ENCODE assay signal across 12 cellular contexts in genomic region chr19:2942928-2943640, GRCh38. TPM values are rescaled to one million over a fixed set of nuclear protein-coding genes. Genes with fewer than 3 reads are reported as not detected.
DNase-seq lines count a peak whose midpoint lies in the region; ATAC-seq and TF ChIP-seq lines count a peak whose summit lies in the region.
"Had no signal": no experiment of that assay in that cellular context is flagged by ENCODE, and none has a peak within 500 bp of the region (broad histone marks: within the 10 kb centered on the region; RNA-seq: fewer than 3 reads in every experiment).

No MANE protein-coding gene starts in this region.

- TF ChIP-seq POLR2A in NB4 (IDR thresholded peaks at IDR 0.05; ENCODE audit: extremely low read depth, insufficient read length), result no peak

- no peaks in the 10 kb centered on the region for H3K27me3 Mint-ChIP-seq in activated T-cell treated with anti-CD3 and anti-CD28 coated beads, Interleukin-2, amount 50 U/mL, for 72 hours (ENCODE audit: low read depth)
- H3K27me3 Mint-ChIP-seq in central memory CD8-positive, alpha-beta T cell, result no peaks in the 10 kb centered on the region

- ATAC-seq in activated T-cell treated with anti-CD3 and anti-CD28 coated beads, Interleukin-2, amount 50 U/mL, for 72 hours (replicated peaks in 1 of 2), result no peak
- ATAC-seq in central memory CD8-positive, alpha-beta T cell (replicated peaks; ENCODE audit: extremely low read depth, poor library complexity, severe bottlenecking), result no peak
- no peak for ATAC-seq in stimulated activated effector memory CD8-positive, alpha-beta T cell treated with anti-CD3 and anti-CD28 coated beads, Interleukin-12 subunit alpha, Interleukin-12 subunit beta, amount 100 ng/mL, for 72 hours
- ATAC-seq: K562 had no signal

- TF ChIP-seq CTCF in NB4 (IDR thresholded peaks at IDR 0.05; ENCODE audit: low read depth, low read length), result no peak

- peaks cover 40% of the 10 kb centered on the region for H3K4me1 Mint-ChIP-seq in activated T-cell treated with anti-CD3 and anti-CD28 coated beads, Interleukin-2, amount 50 U/mL, for 72 hours (ENCODE audit: low read depth)
- peaks cover 25% of the 10 kb centered on the region for H3K4me1 Mint-ChIP-seq in central memory CD8-positive, alpha-beta T cell
- H3K4me1 Mint-ChIP-seq in stimulated activated effector memory CD8-positive, alpha-beta T cell treated with anti-CD3 and anti-CD28 coated beads, Interleukin-12 subunit alpha, Interleukin-12 subunit beta, amount 100 ng/mL, for 72 hours, result peaks cover 25% of the 10 kb centered on the region

- no peaks in the 10 kb centered on the region for H3K9me3 Mint-ChIP-seq in activated T-cell treated with anti-CD3 and anti-CD28 coated beads, Interleukin-2, amount 50 U/mL, for 72 hours
- no peaks in the 10 kb centered on the region for H3K9me3 Mint-ChIP-seq in central memory CD8-positive, alpha-beta T cell
- no peaks in the 10 kb centered on the region for H3K9me3 Mint-ChIP-seq in stimulated activated effector memory CD8-positive, alpha-beta T cell treated with anti-CD3 and anti-CD28 coated beads, Interleukin-12 subunit alpha, Interleukin-12 subunit beta, amount 100 ng/mL, for 72 hours

- DNase-seq in activated T-cell treated with anti-CD3 and anti-CD28 coated beads, Interleukin-2, amount 50 U/mL, for 72 hours, result no peak
- no peak for DNase-seq in activated T-cell treated with anti-CD3 and anti-CD28 coated beads, Interleukin-2, amount 50 U/mL, for 1 hour
- DNase-seq in NB4 (ENCODE audit: low read depth) (peak; percentile 69), NAMALWA (ENCODE audit: low spot score) (no peak), NCI-H226 (no peak)
- no peak for DNase-seq in central memory CD8-positive, alpha-beta T cell (ENCODE audit: low spot score in 2 of 2)
- DNase-seq in stimulated activated effector memory CD8-positive, alpha-beta T cell treated with anti-CD3 and anti-CD28 coated beads, Interleukin-12 subunit alpha, Interleukin-12 subunit beta, amount 100 ng/mL, for 72 hours (ENCODE audit: low spot score in 2 of 2), result no peak
- DNase-seq in stimulated activated CD4-positive, alpha-beta T cell treated with anti-CD3 and anti-CD28 coated beads, Interleukin-4, amount 100 ng/mL, for 24 hours, result no peak
- DNase-seq: DMS53; NCI-H510A; stimulated activated CD4-positive, alpha-beta T cell treated with anti-CD3 and anti-CD28 coated beads, Interleukin-12 subunit alpha, Interleukin-12 subunit beta, amount 100 ng/mL, for 4 hours had no signal

- H3K27ac Mint-ChIP-seq in activated T-cell treated with anti-CD3 and anti-CD28 coated beads, Interleukin-2, amount 50 U/mL, for 72 hours, result no peak overlapping the region
- no peak overlapping the region for H3K27ac Mint-ChIP-seq in central memory CD8-positive, alpha-beta T cell (ENCODE audit: low read depth)
- no peak overlapping the region for H3K27ac Mint-ChIP-seq in stimulated activated effector memory CD8-positive, alpha-beta T cell treated with anti-CD3 and anti-CD28 coated beads, Interleukin-12 subunit alpha, Interleukin-12 subunit beta, amount 100 ng/mL, for 72 hours

- H3K4me3 ChIP-seq in NB4 (ENCODE audit: low read depth, low read length), result peak overlapping the region; percentile 73

- H3K4me3 Mint-ChIP-seq in activated T-cell treated with anti-CD3 and anti-CD28 coated beads, Interleukin-2, amount 50 U/mL, for 72 hours, result peak overlapping the region; percentile 19 to 99
- H3K4me3 Mint-ChIP-seq in central memory CD8-positive, alpha-beta T cell, result peak overlapping the region; percentile 94
- H3K4me3 Mint-ChIP-seq in stimulated activated effector memory CD8-positive, alpha-beta T cell treated with anti-CD3 and anti-CD28 coated beads, Interleukin-12 subunit alpha, Interleukin-12 subunit beta, amount 100 ng/mL, for 72 hours, result peak overlapping the region; percentile 94

- H3K36me3 Mint-ChIP-seq in activated T-cell treated with anti-CD3 and anti-CD28 coated beads, Interleukin-2, amount 50 U/mL, for 72 hours (ENCODE audit: insufficient read depth in 2 of 2), result peaks cover 0 to 3% of the 10 kb centered on the region in 2 donors
- H3K36me3 Mint-ChIP-seq in central memory CD8-positive, alpha-beta T cell (ENCODE audit: insufficient read depth), result peaks cover 17% of the 10 kb centered on the region
- peaks cover 30% of the 10 kb centered on the region for H3K36me3 Mint-ChIP-seq in stimulated activated effector memory CD8-positive, alpha-beta T cell treated with anti-CD3 and anti-CD28 coated beads, Interleukin-12 subunit alpha, Interleukin-12 subunit beta, amount 100 ng/mL, for 72 hours

RNA-seq across cellular contexts. Expression of gene ZNF77, which starts 1.7 kb away (rescaled TPM):
- 1 to 10 TPM; 5.4 to 5.5 TPM for total RNA-seq in activated T-cell treated with anti-CD3 and anti-CD28 coated beads, Interleukin-2, amount 50 U/mL, for 72 hours

RNA-seq across cellular contexts. Expression of gene TLE6, which starts 34.3 kb away (rescaled TPM):
- 1 to 10 TPM; 4.5 to 6.0 TPM for total RNA-seq in activated T-cell treated with anti-CD3 and anti-CD28 coated beads, Interleukin-2, amount 50 U/mL, for 72 hours

RNA-seq across cellular contexts. Expression of gene ZNF57, which starts 42.4 kb away (rescaled TPM):
- total RNA-seq in activated T-cell treated with anti-CD3 and anti-CD28 coated beads, Interleukin-2, amount 50 U/mL, for 72 hours, result 1 to 10 TPM; 6.2 to 7.6 TPM
